ENCODE assay signal across 24 cellular contexts in the genomic region with DNA sequence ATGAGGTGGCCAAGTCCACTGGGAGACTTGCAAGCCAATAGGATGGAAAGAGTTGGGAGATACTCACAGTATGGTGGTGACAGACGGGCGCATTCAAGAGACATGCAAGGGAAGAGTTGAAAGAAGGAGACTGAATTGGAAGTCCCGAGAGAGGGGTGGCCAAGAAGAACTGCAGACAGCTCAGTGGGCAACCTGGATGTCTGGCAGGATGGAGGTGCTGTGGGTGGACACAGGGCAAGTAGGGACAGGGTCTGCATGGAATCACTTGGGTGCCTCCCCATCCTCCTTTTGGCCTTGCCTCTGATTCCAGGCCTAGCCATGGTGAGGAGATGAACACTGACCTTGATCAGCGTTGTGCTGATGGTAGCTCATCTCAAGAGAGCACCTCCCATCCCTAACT.
DNase-seq lines count a peak whose midpoint lies in the region; ATAC-seq, FAIRE-seq and TF ChIP-seq lines count a peak whose summit lies in the region.
"Had no signal": no experiment of that assay in that cellular context is flagged by ENCODE, and none has a peak within 500 bp of the region (broad histone marks: within the 10 kb centered on the region; RNA-seq: fewer than 3 reads in every experiment).

No MANE protein-coding gene starts in this region.

- H2BK20ac ChIP-seq in IMR-90 (ENCODE audit: low read depth, low read length) (no peak overlapping the region), H1 (ENCODE audit: low read length) (peak overlapping the region; percentile 83; the same call in 1 of the 2 replicates)

- no peak for TF ChIP-seq RAD21 in IMR-90 (IDR thresholded peaks at IDR 0.05; ENCODE audit: low read length)
- TF ChIP-seq RAD21 in H1 (IDR thresholded peaks at IDR 0.05 in 1 of 2, conservative IDR thresholded peaks at IDR 0.05 in 1 of 2; ENCODE audit: low read depth in 2 of 2, low read length in 2 of 2), result no peak

- peaks cover 62% of the 10 kb centered on the region for H3K4me1 Mint-ChIP-seq in nephron progenitor cell
- H3K4me1 Mint-ChIP-seq: B cell; CD4-positive, CD25-positive, alpha-beta regulatory T cell had no signal

- H3K4me2 ChIP-seq in IMR-90 (ENCODE audit: low read depth, low read length) (no peak overlapping the region), H1 (ENCODE audit: insufficient read depth in 1 of 2, low read depth in 2 of 2, low read length in 2 of 2) (no peak overlapping the region), trophoblast cell (ENCODE audit: low read length) (no peak overlapping the region)
- H3K4me2 ChIP-seq: BLaER1 had no signal

- DNase-seq in IMR-90, result no peak
- no peak for DNase-seq in H1 (ENCODE audit: low read depth in 1 of 2, low spot score in 2 of 2)
- DNase-seq in nephron progenitor cell, result no peak
- DNase-seq in trophoblast cell, result no peak
- no peak for DNase-seq in GM19238 (ENCODE audit: insufficient read length, low spot score)
- no peak for DNase-seq in kidney tubule cell (ENCODE audit: low spot score)
- no peak for DNase-seq in effector CD4-positive, alpha-beta T cell
- DNase-seq in upper lobe of left lung, result no peak
- DNase-seq: Caco-2; CD4-positive, CD25-positive, alpha-beta regulatory T cell; CD8-positive, alpha-beta T cell; DMS153; DND-41; GM23248; H9 had no signal

- no peak overlapping the region for H3K4ac ChIP-seq in IMR-90 (ENCODE audit: low read depth, low read length)
- H3K4ac ChIP-seq in H1 (replicated peaks; ENCODE audit: insufficient read length, low read depth, low read length), result no peak overlapping the region
- H3K4ac ChIP-seq in trophoblast cell (ENCODE audit: low read depth, low read length), result no peak overlapping the region

- H2BK120ac ChIP-seq in IMR-90 (ENCODE audit: low read depth, low read length), result no peak overlapping the region
- H2BK120ac ChIP-seq in H1 (replicated peaks; ENCODE audit: low read depth, low read length), result no peak overlapping the region
- no peak overlapping the region for H2BK120ac ChIP-seq in trophoblast cell (ENCODE audit: insufficient read depth, low read length, poor library complexity)

- no peak overlapping the region for H2AK5ac ChIP-seq in IMR-90 (ENCODE audit: low read depth, low read length)
- H2AK5ac ChIP-seq in H1 (ENCODE audit: low read depth, low read length), result peak overlapping the region; percentile 91; the same call in 1 of the 2 replicates
- peak overlapping the region; percentile 24 for H2AK5ac ChIP-seq in trophoblast cell (ENCODE audit: low read length)

- H3K79me2 ChIP-seq in H1 (ENCODE audit: control insufficient read depth in 1 of 2, insufficient read depth in 2 of 2, low read length in 2 of 2), result no peaks in the 10 kb centered on the region
- no peaks in the 10 kb centered on the region for H3K79me2 ChIP-seq in trophoblast cell (ENCODE audit: control insufficient read depth, insufficient read depth, low read length, poor library complexity)

- H3K14ac ChIP-seq in IMR-90 (replicated peaks; ENCODE audit: low read depth, low read length) (no peak overlapping the region), H1 (ENCODE audit: insufficient read length) (no peak overlapping the region), trophoblast cell (ENCODE audit: low read length) (no peak overlapping the region)

- H4K5ac ChIP-seq in IMR-90 (ENCODE audit: low read depth, low read length) (no peak overlapping the region), H1 (ENCODE audit: insufficient read length, low read depth, low read length) (no peak overlapping the region)

- no peak for TF ChIP-seq EP300 in H1 (IDR thresholded peaks at IDR 0.05; ENCODE audit: borderline replicate concordance in 1 of 2, low read depth in 2 of 2, low read length in 2 of 2)
- no peak for TF ChIP-seq EP300 in upper lobe of left lung (IDR thresholded peaks at IDR 0.05)

- in situ Hi-C loops in IMR-90 (cut with MboI; ENCODE audit: low sequenced_read_pairs), result no loop called here

- WGBS in IMR-90 (ENCODE audit: extremely low coverage in 2 of 2, insufficient read length in 1 of 2), 2 experiments, result 50% methylated on average over 2 of the region's 4 CpGs; no CpG with 5 or more reads in 1 of the 2 experiments
- 89% methylated on average over 4 of the region's 4 CpGs; no CpG with 5 or more reads in 1 of the 2 experiments for WGBS in H1 (ENCODE audit: extremely low coverage in 1 of 2, insufficient coverage in 1 of 2, insufficient read length in 1 of 2, insufficient replicate concordance in 2 of 2, low coverage in 1 of 2, low lambda C conversion rate in 2 of 2, missing lambda C conversion rate in 1 of 2), 2 experiments
- no CpG with 5 or more reads among the region's 4 CpGs for WGBS in trophoblast cell (ENCODE audit: extremely low coverage, insufficient coverage, insufficient read length)
- WGBS in upper lobe of left lung, 2 donors, result 93 to 99% methylated on average over 3 to 4 of the region's 4 CpGs

- peaks cover 32% of the 10 kb centered on the region for H3K27me3 Mint-ChIP-seq in nephron progenitor cell (ENCODE audit: low read depth, poor library complexity)
- H3K27me3 Mint-ChIP-seq: CD4-positive, CD25-positive, alpha-beta regulatory T cell had no signal

- H4K12ac ChIP-seq in trophoblast cell (ENCODE audit: low read depth, low read length), result no peak overlapping the region

- no peaks in the 10 kb centered on the region for H3K9me1 ChIP-seq in IMR-90 (ENCODE audit: insufficient read depth, low read length)

- dilution Hi-C loops in IMR-90 (cut with HindIII; ENCODE audit: low sequenced_read_pairs, unreplicated experiment), result no loop called here

- peak overlapping the region; percentile 5 for H2AK9ac ChIP-seq in IMR-90 (replicated peaks; ENCODE audit: low read depth, low read length, poor library complexity)

- ATAC-seq in IMR-90 (ENCODE audit: low read depth), result no peak
- no peak for ATAC-seq in upper lobe of left lung (ENCODE audit: low FRiP score in 2 of 2)
- ATAC-seq: CD8-positive, alpha-beta T cell; HCT116 had no signal

- H3K23ac ChIP-seq in IMR-90 (ENCODE audit: low read depth, low read length), result no peak overlapping the region
- H3K23ac ChIP-seq in H1 (ENCODE audit: insufficient read length), result no peak overlapping the region
- no peak overlapping the region for H3K23ac ChIP-seq in trophoblast cell (ENCODE audit: low read length)

- FAIRE-seq in H1 (lab: Jason Lieb, UNC), result no peak
- FAIRE-seq: A204.1, G401.6, GM12892, GM19239 had no signal

- BruUV-seq in IMR-90 (replicated peaks; lab: Mats Ljungman, UMichigan), result no TSS peak

- peak overlapping the region; percentile 21 for H3K4me3 Mint-ChIP-seq in nephron progenitor cell
- H3K4me3 Mint-ChIP-seq: B cell; CD8-positive, alpha-beta T cell; H9 had no signal

- H3K27me3 ChIP-seq in IMR-90 (ENCODE audit: control insufficient read depth, insufficient read depth, low read length) (peaks cover 5% of the 10 kb centered on the region; the same call in 1 of the 2 replicates), H1 (replicated peaks in 1 of 4; ENCODE audit: control insufficient read depth in 3 of 4, extremely low read depth in 1 of 4, insufficient read depth in 3 of 4, low read length in 3 of 4) (peaks cover 0 to 4% (median 0%) of the 10 kb centered on the region in 4 experiments; a peak in 1 of 7 replicates), trophoblast cell (ENCODE audit: insufficient read depth, low read length) (no peaks in the 10 kb centered on the region), upper lobe of left lung (no peaks in the 10 kb centered on the region)
- H3K27me3 ChIP-seq: BLaER1 had no signal

- H3K27ac Mint-ChIP-seq in nephron progenitor cell, result no peak overlapping the region
- H3K27ac Mint-ChIP-seq: B cell; CD4-positive, CD25-positive, alpha-beta regulatory T cell; CD8-positive, alpha-beta T cell; H9 had no signal

- H3K9me3 Mint-ChIP-seq in nephron progenitor cell, result peaks cover 16% of the 10 kb centered on the region
- H3K9me3 Mint-ChIP-seq: CD8-positive, alpha-beta T cell had no signal

- H3K18ac ChIP-seq in IMR-90 (ENCODE audit: low read depth, low read length), result no peak overlapping the region
- 0 out of 2 replicates have a peak overlapping the region, but pooled peaks have one; percentile 41 for H3K18ac ChIP-seq in H1 (ENCODE audit: extremely low read depth, low read length)
- H3K18ac ChIP-seq in trophoblast cell (ENCODE audit: low read length), result no peak overlapping the region

- TF ChIP-seq POLR2A in IMR-90 (IDR thresholded peaks at IDR 0.05; ENCODE audit: low read depth, low read length), result no peak
- TF ChIP-seq POLR2A in H1 (IDR thresholded peaks at IDR 0.05; ENCODE audit: control extremely low read depth in 1 of 2, low read depth in 2 of 2, low read length in 2 of 2), result no peak
- TF ChIP-seq POLR2A in upper lobe of left lung (IDR thresholded peaks at IDR 0.05), result no peak

- no peak overlapping the region for H3K4me3 ChIP-seq in IMR-90 (ENCODE audit: insufficient read depth, low read depth, low read length)
- H3K4me3 ChIP-seq in H1 (ENCODE audit: extremely low read depth in 1 of 4, insufficient read depth in 2 of 4, low read depth in 3 of 4, low read length in 4 of 4), result no peak overlapping the region
- no peak overlapping the region for H3K4me3 ChIP-seq in trophoblast cell (ENCODE audit: low read depth, low read length)
- no peak overlapping the region for H3K4me3 ChIP-seq in upper lobe of left lung
- H3K4me3 ChIP-seq: BLaER1, GM23248 had no signal

- H4K20me1 ChIP-seq in IMR-90 (ENCODE audit: insufficient read depth, low read length), result no peaks in the 10 kb centered on the region
- H4K20me1 ChIP-seq in H1 (replicated peaks in 1 of 2; ENCODE audit: control insufficient read depth in 1 of 2, insufficient read depth in 2 of 2, low read length in 2 of 2), result no peaks in the 10 kb centered on the region
- H4K20me1 ChIP-seq: BLaER1 had no signal

- POLR2A ChIA-PET in IMR-90 (lab: Charles Lee; ENCODE audit: unreplicated experiment) (no interaction called here), H1 (lab: Charles Lee; ENCODE audit: partially characterized antibody) (no interaction called here)

- H4K91ac ChIP-seq in IMR-90 (ENCODE audit: insufficient read depth, low read depth, low read length) (no peak overlapping the region), H1 (replicated peaks; ENCODE audit: insufficient read length, low read length) (peak overlapping the region; percentile 34), trophoblast cell (ENCODE audit: low read depth, low read length) (peak overlapping the region; percentile 12)

- no peaks in the 10 kb centered on the region for H3K4me1 ChIP-seq in IMR-90 (ENCODE audit: control insufficient read depth, insufficient read depth, low read length)
- peaks cover 9 to 25% (median 19%) of the 10 kb centered on the region in 4 experiments for H3K4me1 ChIP-seq in H1 (replicated peaks in 1 of 4; ENCODE audit: control insufficient read depth in 3 of 4, insufficient read depth in 4 of 4, low read length in 3 of 4)
- H3K4me1 ChIP-seq in trophoblast cell (ENCODE audit: control insufficient read depth in 1 of 2, insufficient read depth in 2 of 2, low read length in 2 of 2), result peaks cover 14 to 18% of the 10 kb centered on the region in 2 experiments
- peaks cover 0 to 9% (median 6%) of the 10 kb centered on the region in 4 donors for H3K4me1 ChIP-seq in upper lobe of left lung
- H3K4me1 ChIP-seq: BLaER1 had no signal

- H3K9me3 ChIP-seq in IMR-90 (ENCODE audit: control insufficient read depth, insufficient read depth, low read length), result peaks cover under 1% of the 10 kb centered on the region; the same call in 1 of the 2 replicates
- H3K9me3 ChIP-seq in H1 (ENCODE audit: insufficient read depth in 2 of 2, low read depth in 1 of 2, low read length in 1 of 2), result peaks cover 8 to 16% of the 10 kb centered on the region in 2 experiments
- H3K9me3 ChIP-seq in trophoblast cell (ENCODE audit: insufficient read depth, low read depth, low read length), result peaks cover 8% of the 10 kb centered on the region
- H3K9me3 ChIP-seq in upper lobe of left lung, result no peaks in the 10 kb centered on the region
- H3K9me3 ChIP-seq: Caco-2 had no signal

- H3K23me2 ChIP-seq in H1 (ENCODE audit: low read depth, low read length), result no peaks in the 10 kb centered on the region

- H3K27ac ChIP-seq in IMR-90 (ENCODE audit: insufficient read depth, low read length) (no peak overlapping the region), H1 (ENCODE audit: low read depth, low read length) (no peak overlapping the region), trophoblast cell (ENCODE audit: low read depth, low read length) (no peak overlapping the region), upper lobe of left lung (no peak overlapping the region)
- H3K27ac ChIP-seq: 22Rv1, BLaER1, C4-2B, GM23248 had no signal

- H2BK12ac ChIP-seq in H1 (ENCODE audit: low read depth, low read length) (peak overlapping the region; percentile 44; the same call in 1 of the 2 replicates), trophoblast cell (ENCODE audit: low read length) (peak overlapping the region; percentile 16)

- H3K79me1 ChIP-seq in IMR-90 (ENCODE audit: low read depth in 1 of 2, low read length in 2 of 2) (no peaks in the 10 kb centered on the region), H1 (ENCODE audit: low read depth, low read length) (no peaks in the 10 kb centered on the region), trophoblast cell (ENCODE audit: low read length) (peaks cover 9% of the 10 kb centered on the region)

- intact Hi-C loops in IMR-90 (cut with micrococcal nuclease), result no loop called here

- H3K56ac ChIP-seq in IMR-90 (ENCODE audit: extremely low read depth, insufficient read depth, low read length) (no peak overlapping the region), H1 (replicated peaks; ENCODE audit: insufficient read length, low read depth, low read length) (no peak overlapping the region)

- no peak overlapping the region for H2AFZ ChIP-seq in IMR-90 (replicated peaks; ENCODE audit: low read length, poor library complexity)
- no peak overlapping the region for H2AFZ ChIP-seq in H1 (ENCODE audit: low read length)
- no peak overlapping the region for H2AFZ ChIP-seq in trophoblast cell (ENCODE audit: insufficient read depth, low read length, poor library complexity)
- H2AFZ ChIP-seq: GM23248 had no signal

- H2BK5ac ChIP-seq in IMR-90 (ENCODE audit: low read depth, low read length, poor library complexity, severe bottlenecking), result no peak overlapping the region
- peak overlapping the region; percentile 77 for H2BK5ac ChIP-seq in H1 (ENCODE audit: low read depth, low read length)
- no peak overlapping the region for H2BK5ac ChIP-seq in trophoblast cell (ENCODE audit: low read depth, low read length, poor library complexity)

- H4K8ac ChIP-seq in IMR-90 (ENCODE audit: low read depth in 2 of 2, low read length in 2 of 2) (no peak overlapping the region), H1 (ENCODE audit: extremely low read depth, insufficient read depth, low read length) (no peak overlapping the region), trophoblast cell (ENCODE audit: low read depth, low read length) (no peak overlapping the region)

- H3K36me3 ChIP-seq in IMR-90 (ENCODE audit: control insufficient read depth, insufficient read depth, low read length), result no peaks in the 10 kb centered on the region
- no peaks in the 10 kb centered on the region for H3K36me3 ChIP-seq in H1 (ENCODE audit: control insufficient read depth in 2 of 4, insufficient read depth in 4 of 4, low read length in 3 of 4)
- H3K36me3 ChIP-seq in trophoblast cell (ENCODE audit: control insufficient read depth in 1 of 2, insufficient read depth in 2 of 2, low read length in 2 of 2), result no peaks in the 10 kb centered on the region
- no peaks in the 10 kb centered on the region for H3K36me3 ChIP-seq in upper lobe of left lung

- no peak overlapping the region for H3K9ac ChIP-seq in IMR-90 (ENCODE audit: low read depth, low read length)
- H3K9ac ChIP-seq in H1 (replicated peaks in 1 of 4; ENCODE audit: extremely low read depth in 1 of 4, low read depth in 3 of 4, low read length in 3 of 4), result no peak overlapping the region
- H3K9ac ChIP-seq in trophoblast cell (ENCODE audit: low read length), result no peak overlapping the region
- H3K9ac ChIP-seq: BLaER1, GM23248 had no signal

- CTCF ChIA-PET in IMR-90 (lab: Yijun Ruan, JAX) (no interaction called here), H1 (lab: Charles Lee; ENCODE audit: partially characterized antibody) (interaction anchor here (1.6 kb wide), 2 partner anchors 11 to 337 kb away, joined by 5 to 6 read pairs; no protein-coding TSS in a partner anchor)

- H2BK15ac ChIP-seq in IMR-90 (ENCODE audit: low read depth, low read length) (no peak overlapping the region), H1 (ENCODE audit: low read length) (peak overlapping the region; percentile 25; the same call in 1 of the 2 replicates)

- H3K36me3 Mint-ChIP-seq in nephron progenitor cell (ENCODE audit: low read depth), result peaks cover 4% of the 10 kb centered on the region
- H3K36me3 Mint-ChIP-seq: CD4-positive, CD25-positive, alpha-beta regulatory T cell; CD8-positive, alpha-beta T cell had no signal

- TF ChIP-seq CTCF in IMR-90 (conservative IDR thresholded peaks at IDR 0.05; ENCODE audit: low read depth, low read length) (no peak), H1 (IDR thresholded peaks at IDR 0.05; ENCODE audit: control extremely low read depth in 1 of 3, insufficient read depth in 1 of 3, low read depth in 1 of 3, low read length in 3 of 3) (no peak), nephron progenitor cell (IDR thresholded peaks at IDR 0.05) (no peak), upper lobe of left lung (IDR thresholded peaks at IDR 0.05) (no peak)
